In the genomic region with DNA sequence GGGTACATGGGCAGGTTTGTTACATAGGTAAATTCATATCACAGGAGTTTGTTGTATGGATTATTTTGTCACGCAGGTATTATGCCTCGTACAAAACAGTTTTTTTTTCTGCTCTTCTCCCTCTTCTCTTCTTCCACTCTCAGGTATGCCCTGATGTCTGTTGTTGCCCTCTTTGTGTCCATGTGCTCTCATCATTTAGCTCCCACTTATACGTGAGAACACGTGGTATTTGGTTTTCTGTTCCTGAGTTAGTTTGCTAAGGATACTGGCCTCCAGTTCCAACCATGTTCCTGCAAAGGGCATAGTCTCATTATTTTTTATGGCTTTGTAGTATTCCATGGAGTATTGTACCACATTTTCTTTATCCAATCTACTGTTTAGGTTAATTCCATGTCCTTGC, we compare ENCODE assay signal across 29 cellular contexts.
"Had no signal": no experiment of that assay in that cellular context is flagged by ENCODE, and none has a peak within 500 bp of the region (broad histone marks: within the 10 kb centered on the region; RNA-seq: fewer than 3 reads in every experiment).

No MANE protein-coding gene starts in this region.

- H3K27me3 Mint-ChIP-seq: progenitor cell of endocrine pancreas had no signal

- H3K4me1 Mint-ChIP-seq: natural killer cell; nephron; neural progenitor cell; stimulated activated memory B cell treated with anti-CD40 and anti-IgM and Interleukin-4, amounts not matched to agents 10 μg/mL and 1 μg/mL and 100 μg/mL, for 72 hours; stimulated activated naive CD8-positive, alpha-beta T cell treated with anti-CD3 and anti-CD28 coated beads, Interleukin-15, amount 100 ng/mL, for 72 hours had no signal

- H3K9me3 Mint-ChIP-seq: natural killer cell; stimulated activated naive CD8-positive, alpha-beta T cell treated with anti-CD3 and anti-CD28 coated beads, Interleukin-15, amount 100 ng/mL, for 72 hours had no signal

- H3K27ac ChIP-seq: neural progenitor cell, ovary, parathyroid adenoma, psoas muscle, skin epidermis, spleen, suprapubic skin, testis, tibial artery, transverse colon, upper lobe of right lung, uterus had no signal

- H3K36me3 Mint-ChIP-seq: natural killer cell; neural progenitor cell; stimulated activated memory B cell treated with anti-CD40 and anti-IgM and Interleukin-4, amounts not matched to agents 10 μg/mL and 1 μg/mL and 100 μg/mL, for 72 hours; type B pancreatic cell had no signal

- H3K4me3 Mint-ChIP-seq: natural killer cell; nephron; neural progenitor cell; stimulated activated memory B cell treated with anti-CD40 and anti-IgM and Interleukin-4, amounts not matched to agents 10 μg/mL and 1 μg/mL and 100 μg/mL, for 72 hours; stimulated activated naive CD8-positive, alpha-beta T cell treated with anti-CD3 and anti-CD28 coated beads, Interleukin-15, amount 100 ng/mL, for 72 hours; type B pancreatic cell had no signal

- H3K27ac Mint-ChIP-seq: natural killer cell; nephron; neural progenitor cell; progenitor cell of endocrine pancreas; stimulated activated memory B cell treated with anti-CD40 and anti-IgM and Interleukin-4, amounts not matched to agents 10 μg/mL and 1 μg/mL and 100 μg/mL, for 72 hours; stimulated activated naive CD8-positive, alpha-beta T cell treated with anti-CD3 and anti-CD28 coated beads, Interleukin-15, amount 100 ng/mL, for 72 hours; type B pancreatic cell had no signal

- DNase-seq: natural killer cell; occipital lobe; ovary; posterior cingulate gyrus; psoas muscle; right cardiac atrium; spleen; stimulated activated CD4-positive, alpha-beta T cell treated with anti-CD3 and anti-CD28 coated beads, Interleukin-12 subunit alpha, Interleukin-12 subunit beta, amount 100 ng/mL, for 4 hours; stimulated activated CD4-positive, alpha-beta T cell treated with anti-CD3 and anti-CD28 coated beads, Interleukin-1b, Interleukin-23, amount 100 ng/mL, for 48 hours; stimulated activated CD4-positive, alpha-beta T cell treated with anti-CD3 and anti-CD28 coated beads, Interleukin-4, amount 100 ng/mL, for 1 hour; stimulated activated CD4-positive, alpha-beta T cell treated with anti-CD3 and anti-CD28 coated beads, Interleukin-4, amount 100 ng/mL, for 4 hours; stimulated activated CD8-positive, alpha-beta memory T cell treated with anti-CD3 and anti-CD28 coated beads, Interleukin-4, amount 100 ng/mL, for 48 hours; stimulated activated naive CD4-positive, alpha-beta T cell; stimulated activated naive CD8-positive, alpha-beta T cell treated with anti-CD3 and anti-CD28 coated beads, Interleukin-15, amount 100 ng/mL, for 72 hours; stimulated activated naive CD8-positive, alpha-beta T cell treated with anti-CD3 and anti-CD28 coated beads, Interleukin-15, Interleukin-2, amounts not matched to agents 100 U/mL and 50 U/mL, for 24 hours; substantia nigra; testis; tibial artery; transverse colon; upper lobe of right lung; uterus had no signal
